ENCODE assay signal across 8 cellular contexts in the genomic region with DNA sequence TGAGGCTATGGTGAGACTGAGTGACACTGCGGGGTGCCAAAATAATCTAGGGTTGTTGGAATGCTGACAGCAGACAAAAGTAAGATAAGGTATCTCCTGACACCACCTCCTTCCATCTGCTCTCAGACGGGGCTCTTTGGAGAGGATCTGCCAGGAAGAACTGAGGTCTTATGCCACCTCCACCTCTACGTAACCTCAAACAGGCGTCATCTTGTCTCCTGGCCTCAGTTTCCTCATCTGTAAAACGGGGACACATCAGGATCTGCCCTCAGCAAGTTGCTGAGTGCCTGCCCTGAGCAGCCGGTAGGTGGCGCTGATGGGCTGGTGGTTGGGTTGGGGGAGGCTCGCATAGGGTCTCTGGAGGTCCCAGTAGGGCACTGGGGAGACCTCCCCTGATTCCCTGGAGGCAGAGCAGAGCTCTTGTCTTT. TPM values are rescaled to one million over a fixed set of nuclear protein-coding genes. Genes with fewer than 3 reads are reported as not detected.
A peak's percentile ranks its signal among the peaks of the same experiment; 100 is the strongest.
DNase-seq lines count a peak whose midpoint lies in the region; ATAC-seq and TF ChIP-seq lines count a peak whose summit lies in the region.

No MANE protein-coding gene starts in this region.

- H3K27ac Mint-ChIP-seq in activated naive CD8-positive, alpha-beta T cell treated with anti-CD3 and anti-CD28 coated beads, Interleukin-2, amount 50 U/mL, for 24 hours, result no peak overlapping the region

- H3K27me3 ChIP-seq in DND-41 (ENCODE audit: insufficient read depth, low read length, poor library complexity) (no peaks in the 10 kb centered on the region), OCI-LY3 (ENCODE audit: low read depth, low read length) (no peaks in the 10 kb centered on the region), kidney epithelial cell (ENCODE audit: control insufficient read depth, insufficient read depth, low read length) (no peaks in the 10 kb centered on the region), tibial nerve (no peaks in the 10 kb centered on the region)

- peaks cover 14% of the 10 kb centered on the region for H4K20me1 ChIP-seq in DND-41 (ENCODE audit: insufficient read depth, low read length)
- no peaks in the 10 kb centered on the region for H4K20me1 ChIP-seq in OCI-LY3 (ENCODE audit: insufficient read depth, low read length)

- H3K79me2 ChIP-seq in DND-41 (ENCODE audit: insufficient read depth, low read length), result no peaks in the 10 kb centered on the region
- no peaks in the 10 kb centered on the region for H3K79me2 ChIP-seq in OCI-LY3 (ENCODE audit: low read length)

- H3K9me3 ChIP-seq in DND-41 (ENCODE audit: insufficient read depth, low read length, severe bottlenecking), result no peaks in the 10 kb centered on the region
- no peaks in the 10 kb centered on the region for H3K9me3 ChIP-seq in OCI-LY3 (ENCODE audit: insufficient read depth, low read length)
- H3K9me3 ChIP-seq in tibial nerve, result peaks cover 0 to 4% (median 0%) of the 10 kb centered on the region in 4 donors

- no peak overlapping the region for H3K4me3 ChIP-seq in DND-41 (ENCODE audit: low read depth in 1 of 2, low read length in 2 of 2)
- H3K4me3 ChIP-seq in OCI-LY3 (ENCODE audit: low read length), result no peak overlapping the region
- H3K4me3 ChIP-seq in kidney epithelial cell (ENCODE audit: low read depth, low read length), result no peak overlapping the region
- no peak overlapping the region for H3K4me3 ChIP-seq in tibial nerve

- 42 to 46% methylated on average over 8 of the region's 8 CpGs for WGBS in tibial nerve, 2 donors

- no peak for TF ChIP-seq POLR2A in tibial nerve (IDR thresholded peaks at IDR 0.05)

- H3K4me3 Mint-ChIP-seq in activated naive CD8-positive, alpha-beta T cell treated with anti-CD3 and anti-CD28 coated beads, Interleukin-2, amount 50 U/mL, for 24 hours, result no peak overlapping the region

- TF ChIP-seq CTCF in DND-41 (IDR thresholded peaks at IDR 0.05; ENCODE audit: borderline replicate concordance, extremely low read depth, low read length, poor library complexity, severe bottlenecking), result peak; percentile 79
- peak; percentile 99 for TF ChIP-seq CTCF in OCI-LY3 (IDR thresholded peaks at IDR 0.05; ENCODE audit: low read depth, low read length)
- peak; percentile 79 for TF ChIP-seq CTCF in kidney epithelial cell (IDR thresholded peaks at IDR 0.05; ENCODE audit: insufficient read depth, low read length, poor library complexity, severe bottlenecking)
- TF ChIP-seq CTCF in tibial nerve (IDR thresholded peaks at IDR 0.05), result peak; percentile 49 to 68 (median 56)

- peak; percentile 35 for DNase-seq in DND-41
- DNase-seq in activated naive CD8-positive, alpha-beta T cell treated with anti-CD3 and anti-CD28 coated beads, Interleukin-2, amount 50 U/mL, for 24 hours, result peak; percentile 64
- no peak for DNase-seq in kidney epithelial cell (ENCODE audit: low read depth)
- no peak for DNase-seq in tibial nerve (ENCODE audit: low spot score in 2 of 2)
- DNase-seq in mucosa of gallbladder (ENCODE audit: low spot score), result no peak
- DNase-seq in SHP77 treated with DMSO at 0.1 percent for 48 hours (lab: John Stamatoyannopoulos, UW), result no peak
- DNase-seq in NCI-H1417 (lab: John Stamatoyannopoulos, UW), result no peak

- no peak for TF ChIP-seq EP300 in tibial nerve (IDR thresholded peaks at IDR 0.05)

- H2AFZ ChIP-seq in DND-41 (ENCODE audit: low read depth, low read length), result no peak overlapping the region
- H2AFZ ChIP-seq in OCI-LY3 (ENCODE audit: low read depth, low read length), result no peak overlapping the region

- ATAC-seq in DND-41 (ENCODE audit: insufficient read depth, low read depth), result no peak
- ATAC-seq in activated naive CD8-positive, alpha-beta T cell treated with anti-CD3 and anti-CD28 coated beads, Interleukin-2, amount 50 U/mL, for 24 hours, result no peak

- H3K4me1 ChIP-seq in DND-41 (ENCODE audit: insufficient read depth, low read length), result peaks cover 21% of the 10 kb centered on the region
- H3K4me1 ChIP-seq in OCI-LY3 (ENCODE audit: low read length), result peaks cover 41% of the 10 kb centered on the region
- H3K4me1 ChIP-seq in tibial nerve, result peaks cover 0 to 37% (median 6%) of the 10 kb centered on the region in 4 donors

- H3K36me3 ChIP-seq in DND-41 (ENCODE audit: insufficient read depth, low read length) (no peaks in the 10 kb centered on the region), OCI-LY3 (replicated peaks; ENCODE audit: low read depth, low read length) (peaks cover 8% of the 10 kb centered on the region), kidney epithelial cell (ENCODE audit: control insufficient read depth, insufficient read depth, low read length) (no peaks in the 10 kb centered on the region), tibial nerve (no peaks in the 10 kb centered on the region)

- H3K27ac ChIP-seq in DND-41 (ENCODE audit: low read length) (no peak overlapping the region), OCI-LY3 (ENCODE audit: low read length) (no peak overlapping the region), tibial nerve (no peak overlapping the region)

- H3K27me3 Mint-ChIP-seq in activated naive CD8-positive, alpha-beta T cell treated with anti-CD3 and anti-CD28 coated beads, Interleukin-2, amount 50 U/mL, for 24 hours, result no peaks in the 10 kb centered on the region

- H3K9ac ChIP-seq in DND-41 (ENCODE audit: low read depth, low read length), result no peak overlapping the region
- no peak overlapping the region for H3K9ac ChIP-seq in OCI-LY3 (ENCODE audit: low read length)

- no peaks in the 10 kb centered on the region for H3K9me3 Mint-ChIP-seq in activated naive CD8-positive, alpha-beta T cell treated with anti-CD3 and anti-CD28 coated beads, Interleukin-2, amount 50 U/mL, for 24 hours

- peaks cover 28% of the 10 kb centered on the region for H3K4me1 Mint-ChIP-seq in activated naive CD8-positive, alpha-beta T cell treated with anti-CD3 and anti-CD28 coated beads, Interleukin-2, amount 50 U/mL, for 24 hours

- no peak overlapping the region for H3K4me2 ChIP-seq in DND-41 (ENCODE audit: insufficient read depth, low read length)
- no peak overlapping the region for H3K4me2 ChIP-seq in OCI-LY3 (ENCODE audit: low read length)

- no peaks in the 10 kb centered on the region for H3K36me3 Mint-ChIP-seq in activated naive CD8-positive, alpha-beta T cell treated with anti-CD3 and anti-CD28 coated beads, Interleukin-2, amount 50 U/mL, for 24 hours (ENCODE audit: low read depth)

RNA-seq across cellular contexts. Expression of gene MYEOV, which starts 1.7 kb away (rescaled TPM):
- total RNA-seq in kidney epithelial cell (29.0 and 36.9 TPM in 2 replicates), tibial nerve (10 to 100 TPM in 2 of 4 donors, 1 to 10 TPM in 2; 4.8 to 26.7 (median 9.4) TPM), mucosa of gallbladder (0.72 TPM)

Comparison
In these comparisons a context has a peak if more than half of its experiments do, and no peak if none do; other contexts are left out.
1. DNase-seq: peak in DND-41 (single experiment) and activated naive CD8-positive, alpha-beta T cell treated with anti-CD3 and anti-CD28 coated beads, Interleukin-2, amount 50 U/mL, for 24 hours (single experiment); none in kidney epithelial cell (single experiment), tibial nerve (0 of 2), mucosa of gallbladder (single experiment), SHP77 treated with DMSO at 0.1 percent for 48 hours (single experiment) and NCI-H1417 (0 of 3).
2. Peak in every context shown above with its lines, with median percentiles within 50 percentile points of each other: CTCF ChIP-seq.